In genomic region chr11:74453373-74453975, GRCh38 we compare ENCODE assay signal across 8 cellular contexts. TPM values are rescaled to one million over a fixed set of nuclear protein-coding genes. Genes with fewer than 3 reads are reported as not detected.
A peak's percentile ranks its signal among the peaks of the same experiment; 100 is the strongest.
DNase-seq lines count a peak whose midpoint lies in the region; ATAC-seq and TF ChIP-seq lines count a peak whose summit lies in the region.

No MANE protein-coding gene starts in this region.

- DNase-seq in GM04504 (ENCODE audit: low read depth) (peak; percentile 18), NCI-H1092 treated with DMSO at 0.1 percent for 48 hours (lab: John Stamatoyannopoulos, UW) (peak; percentile 73), SW480 (ENCODE audit: low spot score) (peak; percentile 59), left ventricle myocardium inferior (peak; percentile 57), smooth muscle cell (lab: John Stamatoyannopoulos, UW; ENCODE audit: unreplicated experiment) (no peak), OCI-M2 (lab: John Stamatoyannopoulos, UW; ENCODE audit: unreplicated experiment) (no peak)
- peak; percentile 63 for DNase-seq in activated naive CD8-positive, alpha-beta T cell treated with anti-CD3 and anti-CD28 coated beads, Interleukin-2, amount 10 ng/mL, durations not matched to agents 7 days and 5 days

- TF ChIP-seq CTCF in left ventricle myocardium inferior (IDR thresholded peaks at IDR 0.05; ENCODE audit: borderline replicate concordance) (peak; percentile 80), smooth muscle cell (IDR thresholded peaks at IDR 0.05; ENCODE audit: borderline replicate concordance, insufficient read depth, poor library complexity, severe bottlenecking) (peak; percentile 77)

- H3K4me1 ChIP-seq in left ventricle myocardium inferior, result no peaks in the 10 kb centered on the region
- no peaks in the 10 kb centered on the region for H3K4me1 ChIP-seq in smooth muscle cell (ENCODE audit: low read depth)

- POLR2A ChIA-PET in activated naive CD8-positive, alpha-beta T cell treated with anti-CD3 and anti-CD28 coated beads, Interleukin-2, amount 10 ng/mL, durations not matched to agents 7 days and 5 days (lab: Charles Lee), result no interaction called here

- no peaks in the 10 kb centered on the region for H4K20me1 ChIP-seq in smooth muscle cell (ENCODE audit: low read depth)

- no peaks in the 10 kb centered on the region for H3K79me2 ChIP-seq in smooth muscle cell (ENCODE audit: low read depth)

- H3K27me3 Mint-ChIP-seq in activated naive CD8-positive, alpha-beta T cell treated with anti-CD3 and anti-CD28 coated beads, Interleukin-2, amount 10 ng/mL, durations not matched to agents 7 days and 5 days, result peaks cover 2% of the 10 kb centered on the region

- ATAC-seq in activated naive CD8-positive, alpha-beta T cell treated with anti-CD3 and anti-CD28 coated beads, Interleukin-2, amount 10 ng/mL, durations not matched to agents 7 days and 5 days (ENCODE audit: low read depth), result peak; percentile 54
- no peak for ATAC-seq in HG02870 (IDR thresholded peaks at IDR 0.05; ENCODE audit: unreplicated experiment)

- H2AFZ ChIP-seq in smooth muscle cell (ENCODE audit: low read depth), result no peak overlapping the region

- H3K9ac ChIP-seq in smooth muscle cell (ENCODE audit: low read depth), result no peak overlapping the region

- H3K27ac ChIP-seq in left ventricle myocardium inferior (replicated peaks) (no peak overlapping the region), smooth muscle cell (ENCODE audit: low read depth) (no peak overlapping the region)

- no peaks in the 10 kb centered on the region for H3F3A ChIP-seq in smooth muscle cell (ENCODE audit: low read depth)

- H3K4me3 ChIP-seq in left ventricle myocardium inferior (no peak overlapping the region), smooth muscle cell (no peak overlapping the region)

- WGBS in smooth muscle cell (ENCODE audit: low lambda C conversion rate), result 44% methylated on average over 10 of the region's 10 CpGs

- peaks cover 3% of the 10 kb centered on the region for H3K4me1 Mint-ChIP-seq in activated naive CD8-positive, alpha-beta T cell treated with anti-CD3 and anti-CD28 coated beads, Interleukin-2, amount 10 ng/mL, durations not matched to agents 7 days and 5 days

- intact Hi-C loops in left ventricle myocardium inferior (cut with micrococcal nuclease), result loop anchor here (5.0 kb wide), 1 partner anchor 119 kb away; no protein-coding TSS in a partner anchor

- H3K4me3 Mint-ChIP-seq in activated naive CD8-positive, alpha-beta T cell treated with anti-CD3 and anti-CD28 coated beads, Interleukin-2, amount 10 ng/mL, durations not matched to agents 7 days and 5 days, result no peak overlapping the region

- no peaks in the 10 kb centered on the region for H3K36me3 ChIP-seq in left ventricle myocardium inferior
- H3K36me3 ChIP-seq in smooth muscle cell (ENCODE audit: low read depth), result no peaks in the 10 kb centered on the region

- H3K9me3 ChIP-seq in left ventricle myocardium inferior (replicated peaks) (no peaks in the 10 kb centered on the region), smooth muscle cell (replicated peaks; ENCODE audit: low read depth) (no peaks in the 10 kb centered on the region)

- H3K36me3 Mint-ChIP-seq in activated naive CD8-positive, alpha-beta T cell treated with anti-CD3 and anti-CD28 coated beads, Interleukin-2, amount 10 ng/mL, durations not matched to agents 7 days and 5 days, result no peaks in the 10 kb centered on the region

- no peak overlapping the region for H3K4me2 ChIP-seq in smooth muscle cell

- H3K27me3 ChIP-seq in left ventricle myocardium inferior (ENCODE audit: low read depth) (peaks cover 13% of the 10 kb centered on the region), smooth muscle cell (ENCODE audit: low read depth) (no peaks in the 10 kb centered on the region)

- H3K27ac Mint-ChIP-seq in activated naive CD8-positive, alpha-beta T cell treated with anti-CD3 and anti-CD28 coated beads, Interleukin-2, amount 10 ng/mL, durations not matched to agents 7 days and 5 days, result no peak overlapping the region

- H3K9me3 Mint-ChIP-seq in activated naive CD8-positive, alpha-beta T cell treated with anti-CD3 and anti-CD28 coated beads, Interleukin-2, amount 10 ng/mL, durations not matched to agents 7 days and 5 days, result no peaks in the 10 kb centered on the region

RNA-seq across cellular contexts. Expression of gene KCNE3, which starts 13.9 kb away (rescaled TPM):
- total RNA-seq in activated naive CD8-positive, alpha-beta T cell treated with anti-CD3 and anti-CD28 coated beads, Interleukin-2, amount 10 ng/mL, durations not matched to agents 7 days and 5 days, result under 1 TPM; 0.19 to 0.23 TPM
- total RNA-seq in left ventricle myocardium inferior, result 4.3 TPM
- total RNA-seq in smooth muscle cell, result 3.9 and 6.3 TPM in 2 replicates
- 4.2 and 5.1 TPM in 2 replicates for polyA plus RNA-seq in smooth muscle cell

RNA-seq across cellular contexts. Expression of gene LIPT2, which starts 40.0 kb away (rescaled TPM):
- total RNA-seq in activated naive CD8-positive, alpha-beta T cell treated with anti-CD3 and anti-CD28 coated beads, Interleukin-2, amount 10 ng/mL, durations not matched to agents 7 days and 5 days, result 1 to 10 TPM; 3.1 to 6.7 TPM
- total RNA-seq in left ventricle myocardium inferior (0.96 TPM), smooth muscle cell (4.0 and 6.5 TPM in 2 replicates)
- polyA plus RNA-seq in smooth muscle cell, result 9.7 and 10.2 TPM in 2 replicates

RNA-seq across cellular contexts. Expression of gene PGM2L1, which starts 55.2 kb away (rescaled TPM):
- total RNA-seq in activated naive CD8-positive, alpha-beta T cell treated with anti-CD3 and anti-CD28 coated beads, Interleukin-2, amount 10 ng/mL, durations not matched to agents 7 days and 5 days, result 10 to 100 TPM in 1 of 2 experiments, 1 to 10 TPM in 1; 8.6 to 10.5 TPM
- total RNA-seq in left ventricle myocardium inferior, result 1.6 TPM
- total RNA-seq in smooth muscle cell, result 17.3 and 17.5 TPM in 2 replicates
- polyA plus RNA-seq in smooth muscle cell, result 6.5 and 6.7 TPM in 2 replicates

Comparison
In these comparisons a context has a peak if more than half of its experiments do, and no peak if none do; other contexts are left out.
1. DNase-seq: peak in GM04504 (single experiment), NCI-H1092 treated with DMSO at 0.1 percent for 48 hours (single experiment), SW480 (single experiment), activated naive CD8-positive, alpha-beta T cell treated with anti-CD3 and anti-CD28 coated beads, Interleukin-2, amount 10 ng/mL, durations not matched to agents 7 days and 5 days (single experiment) and left ventricle myocardium inferior (single experiment); none in smooth muscle cell (single experiment) and OCI-M2 (single experiment).